20 cellular contexts compared by ENCODE assay signal in genomic region chr2:34831096-34831495, GRCh38.
"Had no signal": no experiment of that assay in that cellular context is flagged by ENCODE, and none has a peak within 500 bp of the region (broad histone marks: within the 10 kb centered on the region; RNA-seq: fewer than 3 reads in every experiment).

No MANE protein-coding gene starts in this region.

- H3K27ac Mint-ChIP-seq: activated B cell treated with CpG ODN at 0.5 μM for 24 hours; activated CD8-positive, alpha-beta T cell treated with anti-CD3 and anti-CD28 coated beads, Interleukin-2, amount 10 ng/mL, durations not matched to agents 7 days and 5 days; activated naive CD8-positive, alpha-beta T cell; dendritic cell treated with granulocyte-macrophage colony-stimulating factor and Interleukin-4, amounts not matched to agents 40 ng/mL and 50 ng/mL, for 4 days; effector memory CD8-positive, alpha-beta T cell; nephron; stimulated activated effector memory CD8-positive, alpha-beta T cell treated with anti-CD3 and anti-CD28 coated beads, Interleukin-12 subunit alpha, Interleukin-12 subunit beta, amount 100 ng/mL, for 72 hours; T-helper 1 cell treated with Interleukin-12 subunit alpha and Interleukin-12 subunit beta and Interleukin-4 antibody, amounts not matched to agents 30 μg/mL and 1 μg/mL, for 36 hours had no signal

- ATAC-seq: activated CD8-positive, alpha-beta T cell treated with anti-CD3 and anti-CD28 coated beads, Interleukin-2, amount 10 ng/mL, durations not matched to agents 7 days and 5 days; effector memory CD8-positive, alpha-beta T cell; foreskin keratinocyte; heart left ventricle; stimulated activated effector memory CD8-positive, alpha-beta T cell treated with anti-CD3 and anti-CD28 coated beads, Interleukin-12 subunit alpha, Interleukin-12 subunit beta, amount 100 ng/mL, for 72 hours had no signal

- DNase-seq: activated B cell treated with CpG ODN at 0.5 μM for 24 hours; activated CD4-positive, alpha-beta T cell treated with anti-CD3 and anti-CD28 coated beads for 48 hours; activated CD8-positive, alpha-beta memory T cell treated with anti-CD3 and anti-CD28 coated beads, Interleukin-2, amount 50 U/mL, for 4 hours; activated CD8-positive, alpha-beta T cell treated with anti-CD3 and anti-CD28 coated beads, Interleukin-2, amount 10 ng/mL, durations not matched to agents 7 days and 5 days; activated effector memory CD4-positive, alpha-beta T cell treated with anti-CD3 and anti-CD28 coated beads, Interleukin-2, amount 50 U/mL, for 16 hours; activated T-cell treated with anti-CD3 and anti-CD28 coated beads, Interleukin-2, amount 50 U/mL, for 48 hours; amniotic stem cell; brain microvascular endothelial cell; cerebellar nuclear complex; effector memory CD8-positive, alpha-beta T cell; foreskin keratinocyte; heart left ventricle; stimulated activated CD4-positive, alpha-beta T cell treated with anti-CD3 and anti-CD28 coated beads, Interleukin-1b, Interleukin-23, amount 100 ng/mL, for 48 hours; tibial artery; uterus had no signal

- H3K27ac ChIP-seq: brain microvascular endothelial cell, foreskin keratinocyte, heart left ventricle, tibial artery, uterus had no signal

- H3K27me3 Mint-ChIP-seq: activated B cell treated with CpG ODN at 0.5 μM for 24 hours; activated naive CD8-positive, alpha-beta T cell; dendritic cell treated with granulocyte-macrophage colony-stimulating factor and Interleukin-4, amounts not matched to agents 40 ng/mL and 50 ng/mL, for 4 days; effector memory CD8-positive, alpha-beta T cell had no signal

- H3K4me1 Mint-ChIP-seq: activated B cell treated with CpG ODN at 0.5 μM for 24 hours; nephron; stimulated activated effector memory CD8-positive, alpha-beta T cell treated with anti-CD3 and anti-CD28 coated beads, Interleukin-12 subunit alpha, Interleukin-12 subunit beta, amount 100 ng/mL, for 72 hours had no signal

- H3K9me3 Mint-ChIP-seq: T-helper 1 cell treated with Interleukin-12 subunit alpha and Interleukin-12 subunit beta and Interleukin-4 antibody, amounts not matched to agents 30 μg/mL and 1 μg/mL, for 36 hours had no signal

- H3K4me3 Mint-ChIP-seq: activated B cell treated with CpG ODN at 0.5 μM for 24 hours; activated CD8-positive, alpha-beta T cell treated with anti-CD3 and anti-CD28 coated beads, Interleukin-2, amount 10 ng/mL, durations not matched to agents 7 days and 5 days; activated naive CD8-positive, alpha-beta T cell; dendritic cell treated with granulocyte-macrophage colony-stimulating factor and Interleukin-4, amounts not matched to agents 40 ng/mL and 50 ng/mL, for 4 days; effector memory CD8-positive, alpha-beta T cell; nephron; stimulated activated effector memory CD8-positive, alpha-beta T cell treated with anti-CD3 and anti-CD28 coated beads, Interleukin-12 subunit alpha, Interleukin-12 subunit beta, amount 100 ng/mL, for 72 hours; T-helper 1 cell treated with Interleukin-12 subunit alpha and Interleukin-12 subunit beta and Interleukin-4 antibody, amounts not matched to agents 30 μg/mL and 1 μg/mL, for 36 hours had no signal

- H3K36me3 Mint-ChIP-seq: activated naive CD8-positive, alpha-beta T cell; stimulated activated effector memory CD8-positive, alpha-beta T cell treated with anti-CD3 and anti-CD28 coated beads, Interleukin-12 subunit alpha, Interleukin-12 subunit beta, amount 100 ng/mL, for 72 hours had no signal
